In genomic region chr2:144215701-144216675, GRCh38 we compare ENCODE assay signal across 8 cellular contexts.
DNase-seq lines count a peak whose midpoint lies in the region; ATAC-seq and TF ChIP-seq lines count a peak whose summit lies in the region.

No MANE protein-coding gene starts in this region.

- ATAC-seq in activated CD4-positive, alpha-beta T cell treated with anti-CD3 and anti-CD28 coated beads for 36 hours = peak; percentile 79
- peak; percentile 46 for ATAC-seq in HG02610 (IDR thresholded peaks at IDR 0.05; ENCODE audit: unreplicated experiment)

- H3K79me2 ChIP-seq in MM.1S (ENCODE audit: low read length) (no peaks in the 10 kb centered on the region), osteoblast (ENCODE audit: insufficient read depth, low read length) (no peaks in the 10 kb centered on the region)

- H3K27me3 Mint-ChIP-seq in activated CD4-positive, alpha-beta T cell treated with anti-CD3 and anti-CD28 coated beads for 36 hours = no peaks in the 10 kb centered on the region

- H3K4me3 ChIP-seq in MM.1S (ENCODE audit: low read length) (no peak overlapping the region), osteoblast (ENCODE audit: insufficient read depth, low read length) (no peak overlapping the region)

- DNase-seq in activated CD4-positive, alpha-beta T cell treated with anti-CD3 and anti-CD28 coated beads for 36 hours = no peak
- DNase-seq in activated CD4-positive, alpha-beta T cell treated with anti-CD3 and anti-CD28 coated beads for 1 hour = no peak
- DNase-seq in MM.1S (peak; percentile 16), osteoblast (ENCODE audit: insufficient read length, low spot score, missing footprints) (no peak), NCI-H510A treated with DMSO at 0.1 percent for 48 hours (lab: John Stamatoyannopoulos, UW) (no peak), NCI-H82 treated with DMSO at 0.1 percent for 48 hours (lab: John Stamatoyannopoulos, UW; ENCODE audit: unreplicated experiment) (no peak), epidermal melanocyte (ENCODE audit: insufficient read length, low spot score) (no peak)

- CTCF ChIA-PET in activated CD4-positive, alpha-beta T cell treated with anti-CD3 and anti-CD28 coated beads for 36 hours (lab: Charles Lee) = interaction anchor here (1.1 to 1.5 kb wide), 2 partner anchors 10 to 33 kb away, joined by 3 read pairs; no protein-coding TSS in a partner anchor

- no peaks in the 10 kb centered on the region for H3F3A ChIP-seq in MM.1S (ENCODE audit: insufficient read depth, low read length)

- no peaks in the 10 kb centered on the region for H3K36me3 Mint-ChIP-seq in activated CD4-positive, alpha-beta T cell treated with anti-CD3 and anti-CD28 coated beads for 36 hours (ENCODE audit: low read depth)

- POLR2A ChIA-PET in activated CD4-positive, alpha-beta T cell treated with anti-CD3 and anti-CD28 coated beads for 36 hours (lab: Charles Lee) = no interaction called here

- H4K20me1 ChIP-seq in MM.1S (ENCODE audit: insufficient read depth, low read length) (no peaks in the 10 kb centered on the region), osteoblast (ENCODE audit: insufficient read depth, low read length) (no peaks in the 10 kb centered on the region)

- H3K4me1 ChIP-seq in MM.1S (ENCODE audit: low read length) (peaks cover 6% of the 10 kb centered on the region; the same call in 1 of the 2 replicates), osteoblast (ENCODE audit: insufficient read depth, low read length) (no peaks in the 10 kb centered on the region)

- peak overlapping the region; percentile 1 for H3K4me3 Mint-ChIP-seq in activated CD4-positive, alpha-beta T cell treated with anti-CD3 and anti-CD28 coated beads for 36 hours

- H3K4me1 Mint-ChIP-seq in activated CD4-positive, alpha-beta T cell treated with anti-CD3 and anti-CD28 coated beads for 36 hours = peaks cover 30% of the 10 kb centered on the region

- H3K27me3 ChIP-seq in MM.1S (replicated peaks; ENCODE audit: insufficient read depth, low read length) = no peaks in the 10 kb centered on the region
- H3K27me3 ChIP-seq in osteoblast (ENCODE audit: insufficient read depth, low read length) = no peaks in the 10 kb centered on the region

- H3K9me3 ChIP-seq in MM.1S (replicated peaks; ENCODE audit: insufficient read depth, low read length) = no peaks in the 10 kb centered on the region
- no peaks in the 10 kb centered on the region for H3K9me3 ChIP-seq in osteoblast (ENCODE audit: low read depth, low read length)

- peak overlapping the region; percentile 80 for H3K27ac Mint-ChIP-seq in activated CD4-positive, alpha-beta T cell treated with anti-CD3 and anti-CD28 coated beads for 36 hours

- no peaks in the 10 kb centered on the region for H3K9me3 Mint-ChIP-seq in activated CD4-positive, alpha-beta T cell treated with anti-CD3 and anti-CD28 coated beads for 36 hours (ENCODE audit: low read depth)

- H3K36me3 ChIP-seq in MM.1S (replicated peaks; ENCODE audit: insufficient read depth, low read length) (no peaks in the 10 kb centered on the region), osteoblast (ENCODE audit: insufficient read depth, low read length) (no peaks in the 10 kb centered on the region)

- H3K9ac ChIP-seq in MM.1S (ENCODE audit: low read length) = no peak overlapping the region

- no peaks in the 10 kb centered on the region for H3K9me2 ChIP-seq in MM.1S (replicated peaks; ENCODE audit: insufficient read depth, low read length)

- H3K27ac ChIP-seq in MM.1S (ENCODE audit: low read length) (no peak overlapping the region), osteoblast (ENCODE audit: low read depth, low read length) (no peak overlapping the region)

- H2AFZ ChIP-seq in MM.1S (ENCODE audit: low read length) = no peak overlapping the region
- peak overlapping the region; percentile 27 for H2AFZ ChIP-seq in osteoblast (ENCODE audit: low read length)

- TF ChIP-seq CTCF in MM.1S (IDR thresholded peaks at IDR 0.05; ENCODE audit: low read length) (no peak), osteoblast (IDR thresholded peaks at IDR 0.05; ENCODE audit: extremely low read depth, low read depth, low read length) (no peak)

- H3K4me2 ChIP-seq in MM.1S (ENCODE audit: low read depth, low read length) (no peak overlapping the region), osteoblast (ENCODE audit: insufficient read depth, low read length) (no peak overlapping the region)

- intact Hi-C loops in activated CD4-positive, alpha-beta T cell treated with anti-CD3 and anti-CD28 coated beads for 36 hours (cut with DNase I, micrococcal nuclease) = no loop called here
